ENCODE assay signal across 1 cellular context in genomic region chr2:85457043-85457442, GRCh38.
TF ChIP-seq lines count a peak whose summit lies in the region.

No MANE protein-coding gene starts in this region.

TF ChIP-seq in HCT116, 20 proteins besides CTCF, POLR2A, EP300 and RAD21 (continued from another document):
- TF ChIP-seq JUND (IDR thresholded peaks at IDR 0.05) (no peak), ATF3 (IDR thresholded peaks at IDR 0.05) (no peak)
TF ChIP-seq in HCT116: peak in this region for 0.
